Comparison of ENCODE assay signal across 10 cellular contexts in the genomic region with DNA sequence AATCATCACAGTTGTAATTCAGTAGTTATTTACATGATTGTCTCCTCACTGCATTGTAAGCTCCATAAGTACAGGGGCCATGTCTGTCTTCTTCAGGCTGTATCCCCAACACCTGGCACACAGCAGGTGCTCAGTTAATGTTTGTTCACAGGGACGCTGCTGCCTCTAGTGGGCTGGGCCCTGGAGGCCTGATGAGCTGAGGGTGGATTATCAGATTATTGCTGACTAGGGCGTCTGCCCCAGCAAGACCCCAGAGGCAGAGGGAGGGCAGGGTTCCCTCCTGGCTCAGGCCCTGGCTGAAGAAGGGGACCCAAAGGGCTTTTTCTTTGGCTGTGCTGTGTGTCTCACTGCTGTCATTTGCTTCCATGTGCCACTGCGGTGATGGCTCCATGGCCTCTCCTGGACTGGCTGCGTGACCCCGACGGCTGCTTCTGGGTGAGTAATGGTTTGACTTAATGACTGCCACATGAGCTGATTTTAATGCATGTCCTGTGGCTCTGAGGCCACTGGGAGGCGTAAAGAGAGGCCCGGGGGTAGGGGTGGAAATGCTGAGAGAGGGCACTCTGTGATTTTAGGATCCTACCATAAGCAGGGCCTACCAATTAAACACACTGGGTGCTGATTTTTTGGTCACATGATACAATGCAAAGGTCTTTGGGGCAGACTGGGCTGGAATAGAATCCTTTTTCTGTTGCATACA. TPM values are rescaled to one million over a fixed set of nuclear protein-coding genes. Genes with fewer than 3 reads are reported as not detected.
DNase-seq lines count a peak whose midpoint lies in the region; ATAC-seq, FAIRE-seq and TF ChIP-seq lines count a peak whose summit lies in the region.
"Had no signal": no experiment of that assay in that cellular context is flagged by ENCODE, and none has a peak within 500 bp of the region (broad histone marks: within the 10 kb centered on the region; RNA-seq: fewer than 3 reads in every experiment).

No MANE protein-coding gene starts in this region.

- no peak for FAIRE-seq in K562 (lab: Jason Lieb, UNC)
- FAIRE-seq: A204.1 had no signal

- H3K4me3 ChIP-seq in K562: no peak overlapping the region

- no peaks in the 10 kb centered on the region for H3K9me3 ChIP-seq in K562 (replicated peaks; ENCODE audit: control insufficient read depth, insufficient read depth, low read depth, low read length)

- no peak overlapping the region for H3K27ac Mint-ChIP-seq in osteocyte (ENCODE audit: unreplicated experiment)

- H3K27me3 Mint-ChIP-seq in osteocyte (ENCODE audit: unreplicated experiment): no peaks in the 10 kb centered on the region

- no peaks in the 10 kb centered on the region for H3K27me3 ChIP-seq in K562 (ENCODE audit: control insufficient read depth in 2 of 2, insufficient read depth in 2 of 2, low read length in 2 of 2)

- peaks cover 24% of the 10 kb centered on the region for H3K9me1 ChIP-seq in K562 (ENCODE audit: control insufficient read depth, insufficient read depth, low read length)

- TF ChIP-seq RAD21 in K562 (CRISPR knock-in tag; conservative IDR thresholded peaks at IDR 0.05 in 1 of 2, IDR thresholded peaks at IDR 0.05 in 1 of 2): peak in 1 of 2 experiments; percentile 66; a peak in 2 of 4 replicates

- H3K4me1 ChIP-seq in K562 (replicated peaks in 1 of 2; ENCODE audit: control insufficient read depth in 2 of 2, insufficient read depth in 2 of 2, low read length in 2 of 2): peaks cover 41 to 47% of the 10 kb centered on the region in 2 experiments

- in situ Hi-C loops in K562 (cut with MboI): no loop called here

- H3K9me3 Mint-ChIP-seq in osteocyte (ENCODE audit: unreplicated experiment): no peaks in the 10 kb centered on the region

- POLR2A ChIA-PET in K562 (lab: Yijun Ruan, JAX): interaction anchor here (0.8 to 2.2 kb wide), 7 partner anchors 9 to 312 kb away, joined by 3 to 15 read pairs (median 4); no protein-coding TSS in a partner anchor

- no peak overlapping the region for H3K4me3 Mint-ChIP-seq in osteocyte (ENCODE audit: unreplicated experiment)

- H3K9ac ChIP-seq in K562 (ENCODE audit: insufficient read depth in 1 of 2, low read depth in 2 of 2, low read length in 2 of 2): peak overlapping the region in 1 of 2 experiments; percentile 72; a peak in 3 of 4 replicates

- H4K20me1 ChIP-seq in K562 (replicated peaks; ENCODE audit: control insufficient read depth, insufficient read depth, low read length): peaks cover 56% of the 10 kb centered on the region

- 44% methylated on average over 8 of the region's 8 CpGs for WGBS in K562 (ENCODE audit: insufficient coverage, low coverage, missing lambda C conversion rate)

- ATAC-seq in K562 (peak; percentile 85), HG02798 (IDR thresholded peaks at IDR 0.05; ENCODE audit: poor library complexity, unreplicated experiment) (no peak)

- TF ChIP-seq CTCF in K562 (IDR thresholded peaks at IDR 0.05 in 2 of 3, conservative IDR thresholded peaks at IDR 0.05 in 1 of 3; ENCODE audit: insufficient read depth in 2 of 3, low read depth in 1 of 3, low read length in 3 of 3) (peak; percentile 68 to 75 (median 73)), osteocyte (IDR thresholded peaks at IDR 0.05) (peak; percentile 50)

- peaks cover 2% of the 10 kb centered on the region for H3K4me1 Mint-ChIP-seq in osteocyte (ENCODE audit: unreplicated experiment)

- DNase-seq in DMS53 (lab: John Stamatoyannopoulos, UW) (peak; percentile 39), DMS53 treated with DMSO at 0.1 percent for 48 hours (lab: John Stamatoyannopoulos, UW; ENCODE audit: unreplicated experiment) (no peak), MV-4-11 (lab: John Stamatoyannopoulos, UW) (peak; percentile 30), K562 (ENCODE audit: extremely low read depth in 1 of 4, low spot score in 3 of 4) (peak; percentile 57 to 66 (median 64)), osteocyte (ENCODE audit: extremely low spot score, unreplicated experiment) (no peak), cerebellar nuclear complex (lab: John Stamatoyannopoulos, UW) (no peak), NCI-H446 treated with DMSO at 0.1 percent for 48 hours (lab: John Stamatoyannopoulos, UW) (no peak)
- DNase-seq: midbrain had no signal

- no TSS peak for BruUV-seq in K562 (replicated peaks; lab: Mats Ljungman, UMichigan)

- H3K27ac ChIP-seq in K562 (ENCODE audit: extremely low read depth, low read depth, low read length): peak overlapping the region; percentile 37; the same call in 2 of the 3 replicates

- CTCF ChIA-PET in K562 (lab: Yijun Ruan, JAX; ENCODE audit: low intra/inter-chr PET ratio): interaction anchor here (2.4 kb wide), 1 partner anchor 140 kb away, joined by 9 read pairs; no protein-coding TSS in a partner anchor

- H3K36me3 ChIP-seq in K562 (ENCODE audit: control insufficient read depth, insufficient read depth, low read length): peaks cover 87% of the 10 kb centered on the region

- peak overlapping the region; percentile 14; the same call in 1 of the 2 replicates for H3K4me2 ChIP-seq in K562 (ENCODE audit: insufficient read depth, low read length)

- intact Hi-C loops in K562 (cut with micrococcal nuclease): no loop called here

- TF ChIP-seq POLR2A in K562 (conservative IDR thresholded peaks at IDR 0.05): no peak

- peaks cover 95% of the 10 kb centered on the region for H3K79me2 ChIP-seq in K562 (ENCODE audit: control insufficient read depth, insufficient read depth, low read length)

- no peak for TF ChIP-seq EP300 in K562 (IDR thresholded peaks at IDR 0.05; ENCODE audit: low read length)

- no peak overlapping the region for H2AFZ ChIP-seq in K562 (ENCODE audit: low read depth, low read length)

- H3K36me3 Mint-ChIP-seq in osteocyte (ENCODE audit: unreplicated experiment): no peaks in the 10 kb centered on the region

TF ChIP-seq in K562, 482 proteins besides CTCF, POLR2A, EP300 and RAD21 (continues in another document):
- TF ChIP-seq BHLHE40 (IDR thresholded peaks at IDR 0.05; ENCODE audit: low read length) (0 out of 2 replicates have a peak, but pooled peaks have one; percentile 9), SOX6 (IDR thresholded peaks at IDR 0.05) (0 out of 2 replicates have a peak, but pooled peaks have one; percentile 23), ZNF140 (CRISPR knock-in tag; IDR thresholded peaks at IDR 0.05) (no peak), ZBTB5 (IDR thresholded peaks at IDR 0.05) (no peak), HSF4 (CRISPR knock-in tag; IDR thresholded peaks at IDR 0.05; ENCODE audit: borderline replicate concordance) (no peak)

RNA-seq across cellular contexts. Expression of gene EPB41, which starts 20.8 kb away (rescaled TPM):
- 277 and 637 TPM in 2 replicates for total RNA-seq in K562 (2011; cell fraction: chromatin; rRNA removed; ENCODE audit: low replicate concordance)
- 152 and 208 TPM in 2 replicates for total RNA-seq in K562 (2011; cell fraction: nucleolus; rRNA removed)
- total RNA-seq in K562 (2011; cell fraction: nucleoplasm; rRNA removed): 354 and 569 TPM in 2 replicates
- total RNA-seq in K562 (2014; rRNA removed) (141 and 146 TPM in 2 replicates), K562 (2014; rRNA removed; fragmentation: Illumina TruSeq; extraction: Trizol) (169 and 175 TPM in 2 replicates), K562 (2015; rRNA removed; fragmentation: Illumina TruSeq; extraction: Trizol) (186 and 188 TPM in 2 replicates), K562 (2021) (141 and 147 TPM in 2 replicates), osteocyte (9.7 and 12.7 TPM in 2 replicates)
- polyA plus RNA-seq in K562 (2011; rRNA removed) (185 and 213 TPM in 2 replicates), K562 (2014; fragmentation: Illumina TruSeq; extraction: Trizol) (150 and 201 TPM in 2 replicates), K562 (2014; fragmentation: Nextera tagmentation; extraction: Ambion mirVana) (1 to 10 TPM; 3.7 to 7.0 TPM), K562 (2014; rRNA removed) (105 and 123 TPM in 2 replicates)
- 72.3 and 123 TPM in 2 replicates for polyA plus RNA-seq in K562 (2011; cell fraction: cytosol; rRNA removed)
- 68.9 and 82.0 TPM in 2 replicates for polyA plus RNA-seq in K562 (2011; cell fraction: nucleus; rRNA removed)
- polyA plus RNA-seq in K562 (2012): 89.0 and 98.6 TPM in 2 replicates
- polyA minus RNA-seq in K562 (2011; rRNA and poly(A)+ RNA removed): 313 and 341 TPM in 2 replicates
- 113 and 123 TPM in 2 replicates for polyA minus RNA-seq in K562 (2011; cell fraction: cytosol; rRNA and poly(A)+ RNA removed)
- polyA minus RNA-seq in K562 (2011; cell fraction: nucleus; rRNA and poly(A)+ RNA removed): 54.0 and 104 TPM in 2 replicates

Comparison
In these comparisons a context has a peak if more than half of its experiments do, and no peak if none do; other contexts are left out.
1. DNase-seq: peak in DMS53 (single experiment), MV-4-11 (single experiment) and K562 (4 of 4); none in DMS53 treated with DMSO at 0.1 percent for 48 hours (single experiment), osteocyte (single experiment), cerebellar nuclear complex (0 of 2) and NCI-H446 treated with DMSO at 0.1 percent for 48 hours (single experiment).
2. RNA of gene EPB41, which starts 20.8 kb away (total RNA-seq): 141 to 637 TPM in K562; 9.7 to 12.7 TPM in osteocyte; every median in the first group is over 10 times any median in the second.